Comparison of ENCODE assay signal across 13 cellular contexts in the genomic region with DNA sequence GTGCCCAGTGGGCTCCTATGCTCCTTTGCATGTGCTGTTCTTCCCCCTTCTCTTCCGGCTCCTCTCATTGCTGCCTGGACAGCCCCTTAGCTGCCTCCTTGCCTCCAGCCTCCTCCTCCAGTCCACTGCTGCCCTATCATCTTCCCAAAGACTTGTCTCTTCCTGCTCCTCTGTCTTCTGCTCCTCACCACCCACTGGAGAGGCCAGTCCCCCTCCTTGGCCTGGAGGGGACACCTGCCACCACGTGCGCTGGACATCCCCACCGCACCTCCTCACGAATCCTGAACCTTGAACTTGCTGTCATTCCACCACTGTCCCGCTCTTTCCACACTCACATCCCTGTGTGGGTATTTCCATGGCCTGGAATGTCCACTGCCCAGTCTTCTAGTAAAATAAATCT. TPM values are rescaled to one million over a fixed set of nuclear protein-coding genes. Genes with fewer than 3 reads are reported as not detected.
A peak's percentile ranks its signal among the peaks of the same experiment; 100 is the strongest.
DNase-seq lines count a peak whose midpoint lies in the region; ATAC-seq and TF ChIP-seq lines count a peak whose summit lies in the region.
"Had no signal": no experiment of that assay in that cellular context is flagged by ENCODE, and none has a peak within 500 bp of the region (broad histone marks: within the 10 kb centered on the region; RNA-seq: fewer than 3 reads in every experiment).

No MANE protein-coding gene starts in this region.

- H3K27me3 Mint-ChIP-seq in MCF 10A (ENCODE audit: insufficient read depth, unreplicated experiment), result no peaks in the 10 kb centered on the region
- peaks cover 4% of the 10 kb centered on the region for H3K27me3 Mint-ChIP-seq in nephron (ENCODE audit: low read depth)
- H3K27me3 Mint-ChIP-seq in type B pancreatic cell, result peaks cover 4% of the 10 kb centered on the region

- TF ChIP-seq CTCF in MCF 10A (IDR thresholded peaks at IDR 0.05; ENCODE audit: unreplicated experiment) (no peak), mammary epithelial cell (conservative IDR thresholded peaks at IDR 0.05 in 1 of 2, IDR thresholded peaks at IDR 0.05 in 1 of 2; ENCODE audit: extremely low read depth in 1 of 2, insufficient read depth in 1 of 2, low read depth in 1 of 2, low read length in 2 of 2) (no peak), colonic mucosa (IDR thresholded peaks at IDR 0.05) (no peak), nephron (IDR thresholded peaks at IDR 0.05; ENCODE audit: unreplicated experiment in 3 of 3) (no peak), upper lobe of right lung (IDR thresholded peaks at IDR 0.05) (no peak), type B pancreatic cell (conservative IDR thresholded peaks at IDR 0.05) (no peak)

- CTCF ChIA-PET in MCF 10A (lab: Yijun Ruan, JAX), result interaction anchor here (0.6 to 4.8 kb wide), 5 partner anchors 18 to 440 kb away, joined by 3 to 34 read pairs (median 3); no protein-coding TSS in a partner anchor
- CTCF ChIA-PET in mammary epithelial cell (lab: Charles Lee; ENCODE audit: low non-redundant PET), result no interaction called here

- ATAC-seq in upper lobe of right lung (no peak), GM18505 (IDR thresholded peaks at IDR 0.05; ENCODE audit: unreplicated experiment) (no peak)

- H3K4me1 Mint-ChIP-seq in MCF 10A (ENCODE audit: insufficient read depth, unreplicated experiment) (peaks cover 32% of the 10 kb centered on the region), nephron (peaks cover 31% of the 10 kb centered on the region), type B pancreatic cell (ENCODE audit: unreplicated experiment) (peaks cover 16% of the 10 kb centered on the region)

- intact Hi-C loops in MCF 10A (cut with micrococcal nuclease), result no loop called here
- intact Hi-C loops in mammary epithelial cell (cut with micrococcal nuclease), result no loop called here
- intact Hi-C loops in colonic mucosa (cut with DNase I), result no loop called here
- intact Hi-C loops in upper lobe of right lung (cut with DNase I), result no loop called here

- H3K36me3 ChIP-seq in mammary epithelial cell (ENCODE audit: insufficient read depth, low read length) (peaks cover 33% of the 10 kb centered on the region), colonic mucosa (no peaks in the 10 kb centered on the region), upper lobe of right lung (peaks cover 24% of the 10 kb centered on the region), H7 (replicated peaks; ENCODE audit: control insufficient read depth, insufficient read depth, low read length) (no peaks in the 10 kb centered on the region)
- H3K36me3 ChIP-seq: HAP-1 had no signal

- H3K27ac ChIP-seq in mammary epithelial cell (ENCODE audit: insufficient read depth, low read depth, low read length) (no peak overlapping the region), colonic mucosa (peak overlapping the region; percentile 68), upper lobe of right lung (peak overlapping the region; percentile 80)

- peak overlapping the region; percentile 85 for H3K27ac Mint-ChIP-seq in MCF 10A (ENCODE audit: low read depth, unreplicated experiment)
- H3K27ac Mint-ChIP-seq in nephron, result peak overlapping the region; percentile 32 to 76 (median 45)
- H3K27ac Mint-ChIP-seq in type B pancreatic cell, result no peak overlapping the region

- DNase-seq in MCF 10A (ENCODE audit: unreplicated experiment), result no peak
- DNase-seq in mammary epithelial cell, result no peak
- no peak for DNase-seq in colonic mucosa
- no peak for DNase-seq in upper lobe of right lung
- no peak for DNase-seq in type B pancreatic cell (ENCODE audit: extremely low spot score, unreplicated experiment)
- DNase-seq in H7, result no peak
- DNase-seq: activated CD4-positive, CD25-positive, alpha-beta regulatory T cell; activated naive CD4-positive, alpha-beta T cell treated with Interleukin-2 at 50 U/mL for 16 hours; KBM-7; NCI-H2171 treated with DMSO at 0.1 percent for 48 hours had no signal

- H3K4me3 ChIP-seq in mammary epithelial cell (replicated peaks in 1 of 3; ENCODE audit: insufficient read depth in 1 of 3, low read depth in 2 of 3, low read length in 3 of 3), result no peak overlapping the region
- no peak overlapping the region for H3K4me3 ChIP-seq in colonic mucosa
- no peak overlapping the region for H3K4me3 ChIP-seq in upper lobe of right lung
- no peak overlapping the region for H3K4me3 ChIP-seq in H7 (ENCODE audit: insufficient read depth, low read depth, low read length)
- H3K4me3 ChIP-seq: HAP-1 had no signal

- H3K79me2 ChIP-seq in mammary epithelial cell (ENCODE audit: insufficient read depth, low read length), result peaks cover 78% of the 10 kb centered on the region

- H3K9ac ChIP-seq in mammary epithelial cell (ENCODE audit: insufficient read depth, low read length) (no peak overlapping the region), colonic mucosa (ENCODE audit: low read depth in 2 of 2, low read length in 2 of 2) (peak overlapping the region; percentile 19 to 59)

- TF ChIP-seq POLR2A in GM18505 (IDR thresholded peaks at IDR 0.05; ENCODE audit: borderline replicate concordance, extremely low read depth, insufficient read depth, insufficient read length), result no peak

- dilution Hi-C loops in mammary epithelial cell (cut with HindIII; ENCODE audit: low sequenced_read_pairs), result loop anchor here (5.0 kb wide), 3 partner anchors 33 to 93 kb away; no protein-coding TSS in a partner anchor

- H2AFZ ChIP-seq in mammary epithelial cell (ENCODE audit: low read depth, low read length), result no peak overlapping the region

- in situ Hi-C loops in mammary epithelial cell (cut with MboI; ENCODE audit: low sequenced_read_pairs in 2 of 2), result no loop called here

- H3K36me3 Mint-ChIP-seq in MCF 10A (ENCODE audit: insufficient read depth, unreplicated experiment) (peaks cover 27% of the 10 kb centered on the region), nephron (ENCODE audit: low read depth) (no peaks in the 10 kb centered on the region), type B pancreatic cell (no peaks in the 10 kb centered on the region)

- no peaks in the 10 kb centered on the region for H4K20me1 ChIP-seq in mammary epithelial cell (ENCODE audit: insufficient read depth, low read length)

- no peak overlapping the region for H3K4me2 ChIP-seq in mammary epithelial cell (ENCODE audit: insufficient read depth, low read depth, low read length)

- H3K9me3 Mint-ChIP-seq in MCF 10A (ENCODE audit: unreplicated experiment) (no peaks in the 10 kb centered on the region), nephron (no peaks in the 10 kb centered on the region), type B pancreatic cell (no peaks in the 10 kb centered on the region)

- 97% methylated on average over 4 of the region's 6 CpGs for WGBS in mammary epithelial cell (ENCODE audit: low coverage, missing lambda C conversion rate)

- POLR2A ChIA-PET in MCF 10A (lab: Yijun Ruan, JAX), result no interaction called here

- H3K9me3 ChIP-seq in mammary epithelial cell (replicated peaks; ENCODE audit: insufficient read depth, low read length) (no peaks in the 10 kb centered on the region), colonic mucosa (no peaks in the 10 kb centered on the region), upper lobe of right lung (no peaks in the 10 kb centered on the region)
- H3K9me3 ChIP-seq: HAP-1 had no signal

- H3K27me3 ChIP-seq in mammary epithelial cell (ENCODE audit: insufficient read depth, low read length), result no peaks in the 10 kb centered on the region
- no peaks in the 10 kb centered on the region for H3K27me3 ChIP-seq in colonic mucosa
- H3K27me3 ChIP-seq in upper lobe of right lung, result no peaks in the 10 kb centered on the region
- no peaks in the 10 kb centered on the region for H3K27me3 ChIP-seq in H7 (ENCODE audit: control insufficient read depth, insufficient read depth, low read length)

- no TSS peak for BruUV-seq in MCF 10A (replicated peaks; lab: Mats Ljungman, UMichigan)
- no TSS peak for BruUV-seq in mammary epithelial cell (replicated peaks; lab: Mats Ljungman, UMichigan)

- H3K4me3 Mint-ChIP-seq in MCF 10A (ENCODE audit: unreplicated experiment) (no peak overlapping the region), nephron (no peak overlapping the region), type B pancreatic cell (no peak overlapping the region)

- peaks cover 62% of the 10 kb centered on the region for H3K4me1 ChIP-seq in mammary epithelial cell (ENCODE audit: insufficient read depth, low read length)
- H3K4me1 ChIP-seq in colonic mucosa, result peaks cover 37% of the 10 kb centered on the region
- peaks cover 60% of the 10 kb centered on the region for H3K4me1 ChIP-seq in upper lobe of right lung

RNA-seq across cellular contexts. Expression of a gene that starts 49.8 kb away (rescaled TPM):
- total RNA-seq in MCF 10A (2022), result 151 and 154 TPM in 2 replicates
- 100 to 1,000 TPM; 163 to 339 TPM for total RNA-seq in mammary epithelial cell
- polyA plus RNA-seq in mammary epithelial cell, result 71.2 TPM
- polyA minus RNA-seq in mammary epithelial cell, result 276 TPM
- 100 to 1,000 TPM; 194 TPM for total RNA-seq in colonic mucosa
- total RNA-seq in upper lobe of right lung, result 197 TPM
- 35.7 and 38.0 TPM in 2 replicates for total RNA-seq in type B pancreatic cell (ENCODE audit: low replicate concordance)
- 0.83 and 1.1 TPM in 2 replicates for total RNA-seq in H7 (2014; rRNA removed; shearing (Covaris generic))

Comparison
In these comparisons a context has a peak if more than half of its experiments do, and no peak if none do; other contexts are left out.
1. RNA of a gene that starts 49.8 kb away (total RNA-seq): 163 to 339 TPM in mammary epithelial cell, 197 TPM in upper lobe of right lung (single experiment), 194 TPM in colonic mucosa, 151 to 154 TPM in MCF 10A and 35.7 to 38.0 TPM in type B pancreatic cell; 0.83 to 1.1 TPM in H7; every median in the first group is over 10 times any median in the second.